ENCODE assay signal across 2 cellular contexts in the genomic region with DNA sequence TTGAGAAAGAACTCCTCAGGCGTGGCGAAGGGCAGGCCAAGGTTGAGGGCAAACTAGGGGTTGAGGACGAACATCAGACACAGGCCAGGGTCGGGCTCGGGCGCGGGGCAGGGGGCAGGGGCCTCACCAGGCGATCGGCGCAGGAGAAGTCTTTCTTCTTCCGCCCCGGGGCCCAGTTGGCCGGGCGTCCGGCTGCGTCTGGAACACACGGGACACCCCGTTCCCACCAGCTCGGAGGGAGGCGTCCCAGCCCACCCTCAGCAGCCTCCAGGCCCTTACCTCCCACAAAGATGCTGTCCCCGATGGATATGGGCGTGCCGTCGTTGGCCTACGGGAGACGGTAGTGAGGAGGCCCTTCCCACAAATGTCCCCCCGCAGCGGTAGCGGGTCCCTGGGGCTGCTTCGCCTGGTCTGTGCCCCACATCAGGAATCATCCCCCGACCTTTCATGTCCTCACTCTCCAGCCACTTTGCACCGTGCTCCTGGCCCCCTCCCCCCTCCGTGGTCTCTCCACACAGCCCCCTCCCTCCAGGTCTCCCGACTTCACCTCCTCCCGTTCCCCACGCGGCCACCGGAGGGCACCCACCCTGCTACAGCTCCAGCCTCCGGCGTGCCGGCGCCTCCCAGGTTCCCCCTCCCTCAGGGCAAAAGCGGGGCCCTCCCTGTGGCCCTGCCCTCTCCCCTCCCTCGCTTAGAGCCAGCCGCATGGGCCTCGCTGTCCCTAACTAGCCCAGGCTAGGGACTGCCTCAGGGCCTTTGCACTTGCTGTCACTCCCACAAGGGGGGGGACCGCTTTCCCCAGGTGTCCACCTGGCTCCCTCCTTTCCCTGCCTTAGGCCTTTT.
TF ChIP-seq lines count a peak whose summit lies in the region.

No MANE protein-coding gene starts in this region.

TF ChIP-seq in SK-N-SH, 30 proteins besides CTCF, POLR2A, EP300 and RAD21:
- TF ChIP-seq, protein P1, sequence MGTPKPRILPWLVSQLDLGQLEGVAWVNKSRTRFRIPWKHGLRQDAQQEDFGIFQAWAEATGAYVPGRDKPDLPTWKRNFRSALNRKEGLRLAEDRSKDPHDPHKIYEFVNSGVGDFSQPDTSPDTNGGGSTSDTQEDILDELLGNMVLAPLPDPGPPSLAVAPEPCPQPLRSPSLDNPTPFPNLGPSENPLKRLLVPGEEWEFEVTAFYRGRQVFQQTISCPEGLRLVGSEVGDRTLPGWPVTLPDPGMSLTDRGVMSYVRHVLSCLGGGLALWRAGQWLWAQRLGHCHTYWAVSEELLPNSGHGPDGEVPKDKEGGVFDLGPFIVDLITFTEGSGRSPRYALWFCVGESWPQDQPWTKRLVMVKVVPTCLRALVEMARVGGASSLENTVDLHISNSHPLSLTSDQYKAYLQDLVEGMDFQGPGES (IDR thresholded peaks at IDR 0.05; ENCODE audit: low read depth, low read length), result no peak

TF ChIP-seq in SK-N-SH treated with all-trans-retinoic acid at 6 μM for 48 hours, 23 proteins besides CTCF, POLR2A, EP300 and RAD21:
- TF ChIP-seq, protein P2, sequence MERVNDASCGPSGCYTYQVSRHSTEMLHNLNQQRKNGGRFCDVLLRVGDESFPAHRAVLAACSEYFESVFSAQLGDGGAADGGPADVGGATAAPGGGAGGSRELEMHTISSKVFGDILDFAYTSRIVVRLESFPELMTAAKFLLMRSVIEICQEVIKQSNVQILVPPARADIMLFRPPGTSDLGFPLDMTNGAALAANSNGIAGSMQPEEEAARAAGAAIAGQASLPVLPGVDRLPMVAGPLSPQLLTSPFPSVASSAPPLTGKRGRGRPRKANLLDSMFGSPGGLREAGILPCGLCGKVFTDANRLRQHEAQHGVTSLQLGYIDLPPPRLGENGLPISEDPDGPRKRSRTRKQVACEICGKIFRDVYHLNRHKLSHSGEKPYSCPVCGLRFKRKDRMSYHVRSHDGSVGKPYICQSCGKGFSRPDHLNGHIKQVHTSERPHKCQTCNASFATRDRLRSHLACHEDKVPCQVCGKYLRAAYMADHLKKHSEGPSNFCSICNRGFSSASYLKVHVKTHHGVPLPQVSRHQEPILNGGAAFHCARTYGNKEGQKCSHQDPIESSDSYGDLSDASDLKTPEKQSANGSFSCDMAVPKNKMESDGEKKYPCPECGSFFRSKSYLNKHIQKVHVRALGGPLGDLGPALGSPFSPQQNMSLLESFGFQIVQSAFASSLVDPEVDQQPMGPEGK (CRISPR knock-in tag; IDR thresholded peaks at IDR 0.05; ENCODE audit: borderline replicate concordance), result no peak
- TF ChIP-seq TCF4 (CRISPR knock-in tag; IDR thresholded peaks at IDR 0.05; ENCODE audit: borderline replicate concordance) (no peak), PPARA (CRISPR knock-in tag; IDR thresholded peaks at IDR 0.05; ENCODE audit: borderline replicate concordance) (no peak), ZFP3 (CRISPR knock-in tag; IDR thresholded peaks at IDR 0.05) (no peak), ZNF565 (CRISPR knock-in tag; conservative IDR thresholded peaks at IDR 0.05; ENCODE audit: low read depth) (no peak), ARNTL (CRISPR knock-in tag; IDR thresholded peaks at IDR 0.05; ENCODE audit: borderline replicate concordance, low read depth) (no peak), POU6F1 (CRISPR knock-in tag; IDR thresholded peaks at IDR 0.05; ENCODE audit: borderline replicate concordance, low read depth) (no peak), ISL1 (CRISPR knock-in tag; IDR thresholded peaks at IDR 0.05) (no peak), ZNF8 (CRISPR knock-in tag; IDR thresholded peaks at IDR 0.05) (no peak), SNAI2 (CRISPR knock-in tag; IDR thresholded peaks at IDR 0.05) (no peak), ZNF70 (CRISPR knock-in tag; IDR thresholded peaks at IDR 0.05) (no peak), BACH2 (CRISPR knock-in tag; IDR thresholded peaks at IDR 0.05; ENCODE audit: borderline replicate concordance) (no peak), GLIS3 (CRISPR knock-in tag; IDR thresholded peaks at IDR 0.05) (no peak), RARB (CRISPR knock-in tag; IDR thresholded peaks at IDR 0.05) (no peak), OSR1 (CRISPR knock-in tag; IDR thresholded peaks at IDR 0.05) (no peak), ESRRG (CRISPR knock-in tag; IDR thresholded peaks at IDR 0.05) (no peak)
- TF ChIP-seq, protein P3, sequence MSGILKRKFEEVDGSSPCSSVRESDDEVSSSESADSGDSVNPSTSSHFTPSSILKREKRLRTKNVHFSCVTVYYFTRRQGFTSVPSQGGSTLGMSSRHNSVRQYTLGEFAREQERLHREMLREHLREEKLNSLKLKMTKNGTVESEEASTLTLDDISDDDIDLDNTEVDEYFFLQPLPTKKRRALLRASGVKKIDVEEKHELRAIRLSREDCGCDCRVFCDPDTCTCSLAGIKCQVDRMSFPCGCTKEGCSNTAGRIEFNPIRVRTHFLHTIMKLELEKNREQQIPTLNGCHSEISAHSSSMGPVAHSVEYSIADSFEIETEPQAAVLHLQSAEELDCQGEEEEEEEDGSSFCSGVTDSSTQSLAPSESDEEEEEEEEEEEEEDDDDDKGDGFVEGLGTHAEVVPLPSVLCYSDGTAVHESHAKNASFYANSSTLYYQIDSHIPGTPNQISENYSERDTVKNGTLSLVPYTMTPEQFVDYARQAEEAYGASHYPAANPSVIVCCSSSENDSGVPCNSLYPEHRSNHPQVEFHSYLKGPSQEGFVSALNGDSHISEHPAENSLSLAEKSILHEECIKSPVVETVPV (CRISPR knock-in tag; IDR thresholded peaks at IDR 0.05), result no peak
- TF ChIP-seq, protein P4, sequence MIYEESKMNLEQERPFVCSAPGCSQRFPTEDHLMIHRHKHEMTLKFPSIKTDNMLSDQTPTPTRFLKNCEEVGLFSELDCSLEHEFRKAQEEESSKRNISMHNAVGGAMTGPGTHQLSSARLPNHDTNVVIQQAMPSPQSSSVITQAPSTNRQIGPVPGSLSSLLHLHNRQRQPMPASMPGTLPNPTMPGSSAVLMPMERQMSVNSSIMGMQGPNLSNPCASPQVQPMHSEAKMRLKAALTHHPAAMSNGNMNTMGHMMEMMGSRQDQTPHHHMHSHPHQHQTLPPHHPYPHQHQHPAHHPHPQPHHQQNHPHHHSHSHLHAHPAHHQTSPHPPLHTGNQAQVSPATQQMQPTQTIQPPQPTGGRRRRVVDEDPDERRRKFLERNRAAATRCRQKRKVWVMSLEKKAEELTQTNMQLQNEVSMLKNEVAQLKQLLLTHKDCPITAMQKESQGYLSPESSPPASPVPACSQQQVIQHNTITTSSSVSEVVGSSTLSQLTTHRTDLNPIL (CRISPR knock-in tag; IDR thresholded peaks at IDR 0.05; ENCODE audit: low read depth), result no peak
- TF ChIP-seq, protein P5, sequence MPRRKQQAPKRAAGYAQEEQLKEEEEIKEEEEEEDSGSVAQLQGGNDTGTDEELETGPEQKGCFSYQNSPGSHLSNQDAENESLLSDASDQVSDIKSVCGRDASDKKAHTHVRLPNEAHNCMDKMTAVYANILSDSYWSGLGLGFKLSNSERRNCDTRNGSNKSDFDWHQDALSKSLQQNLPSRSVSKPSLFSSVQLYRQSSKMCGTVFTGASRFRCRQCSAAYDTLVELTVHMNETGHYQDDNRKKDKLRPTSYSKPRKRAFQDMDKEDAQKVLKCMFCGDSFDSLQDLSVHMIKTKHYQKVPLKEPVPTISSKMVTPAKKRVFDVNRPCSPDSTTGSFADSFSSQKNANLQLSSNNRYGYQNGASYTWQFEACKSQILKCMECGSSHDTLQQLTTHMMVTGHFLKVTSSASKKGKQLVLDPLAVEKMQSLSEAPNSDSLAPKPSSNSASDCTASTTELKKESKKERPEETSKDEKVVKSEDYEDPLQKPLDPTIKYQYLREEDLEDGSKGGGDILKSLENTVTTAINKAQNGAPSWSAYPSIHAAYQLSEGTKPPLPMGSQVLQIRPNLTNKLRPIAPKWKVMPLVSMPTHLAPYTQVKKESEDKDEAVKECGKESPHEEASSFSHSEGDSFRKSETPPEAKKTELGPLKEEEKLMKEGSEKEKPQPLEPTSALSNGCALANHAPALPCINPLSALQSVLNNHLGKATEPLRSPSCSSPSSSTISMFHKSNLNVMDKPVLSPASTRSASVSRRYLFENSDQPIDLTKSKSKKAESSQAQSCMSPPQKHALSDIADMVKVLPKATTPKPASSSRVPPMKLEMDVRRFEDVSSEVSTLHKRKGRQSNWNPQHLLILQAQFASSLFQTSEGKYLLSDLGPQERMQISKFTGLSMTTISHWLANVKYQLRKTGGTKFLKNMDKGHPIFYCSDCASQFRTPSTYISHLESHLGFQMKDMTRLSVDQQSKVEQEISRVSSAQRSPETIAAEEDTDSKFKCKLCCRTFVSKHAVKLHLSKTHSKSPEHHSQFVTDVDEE (CRISPR knock-in tag; IDR thresholded peaks at IDR 0.05), result no peak
TF ChIP-seq in SK-N-SH treated with all-trans-retinoic acid at 6 μM for 48 hours: peak in this region for 0.
